15 cellular contexts compared by ENCODE assay signal in the genomic region with DNA sequence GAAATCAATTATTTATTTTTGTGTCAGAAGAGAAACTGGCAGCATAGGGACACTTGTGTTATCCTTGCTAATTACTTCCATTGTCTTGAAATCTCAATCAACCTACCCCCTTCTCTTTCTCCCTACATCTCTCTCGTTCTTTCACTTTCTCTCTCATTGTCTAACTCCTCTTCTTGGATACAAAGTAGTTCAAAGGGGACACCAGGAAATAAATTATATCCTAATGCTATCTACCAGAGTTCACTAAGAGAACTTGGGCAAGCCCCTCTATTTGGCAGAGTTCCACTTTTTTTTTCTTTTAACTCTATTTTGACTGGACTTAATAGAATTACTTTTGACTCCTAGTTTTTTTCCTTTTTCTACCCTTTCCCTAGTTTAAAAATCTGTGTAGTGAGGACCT.
"Had no signal": no experiment of that assay in that cellular context is flagged by ENCODE, and none has a peak within 500 bp of the region (broad histone marks: within the 10 kb centered on the region; RNA-seq: fewer than 3 reads in every experiment).

No MANE protein-coding gene starts in this region.

- ATAC-seq: activated CD4-positive, CD25-positive, alpha-beta regulatory T cell treated with anti-CD3 and anti-CD28 coated beads, Interleukin-2, amount 50 U/mL, for 24 hours; esophagus mucosa; stimulated activated effector memory CD8-positive, alpha-beta T cell treated with anti-CD3 and anti-CD28 coated beads, Interleukin-12 subunit alpha, Interleukin-12 subunit beta, amount 100 ng/mL, for 72 hours had no signal

- H3K9me3 Mint-ChIP-seq: neural progenitor cell; stimulated activated effector memory CD8-positive, alpha-beta T cell treated with anti-CD3 and anti-CD28 coated beads, Interleukin-12 subunit alpha, Interleukin-12 subunit beta, amount 100 ng/mL, for 72 hours had no signal

- H3K9me3 ChIP-seq: ascending aorta, ovary, tibial artery, uterus had no signal

- H3K4me3 ChIP-seq: ascending aorta, neural progenitor cell, ovary, tibial artery, uterus had no signal

- H3K36me3 ChIP-seq: ascending aorta, neural progenitor cell, ovary, tibial artery, uterus had no signal

- H3K27ac Mint-ChIP-seq: neural progenitor cell; stimulated activated effector memory CD8-positive, alpha-beta T cell treated with anti-CD3 and anti-CD28 coated beads, Interleukin-12 subunit alpha, Interleukin-12 subunit beta, amount 100 ng/mL, for 72 hours had no signal

- H3K27me3 ChIP-seq: ascending aorta, neural progenitor cell, ovary, tibial artery, uterus had no signal

- H3K36me3 Mint-ChIP-seq: neural progenitor cell; stimulated activated effector memory CD8-positive, alpha-beta T cell treated with anti-CD3 and anti-CD28 coated beads, Interleukin-12 subunit alpha, Interleukin-12 subunit beta, amount 100 ng/mL, for 72 hours had no signal

- H3K4me1 ChIP-seq: uterus had no signal

- DNase-seq: activated CD4-positive, alpha-beta T cell treated with anti-CD3 and anti-CD28 coated beads, Interleukin-2, amount 50 U/mL, for 1 hour; activated naive CD4-positive, alpha-beta T cell; activated T-cell treated with anti-CD3 and anti-CD28 coated beads for 4 hours; foreskin fibroblast; glutamatergic neuron; ovary; stimulated activated CD4-positive, alpha-beta T cell treated with anti-CD3 and anti-CD28 coated beads, Interleukin-2, amount 100 ng/mL, for 24 hours; T-helper 9 cell; tibial artery; uterus had no signal

- H3K4me1 Mint-ChIP-seq: stimulated activated effector memory CD8-positive, alpha-beta T cell treated with anti-CD3 and anti-CD28 coated beads, Interleukin-12 subunit alpha, Interleukin-12 subunit beta, amount 100 ng/mL, for 72 hours had no signal

- H3K27ac ChIP-seq: neural progenitor cell, ovary, uterus had no signal

- H3K4me3 Mint-ChIP-seq: neural progenitor cell; stimulated activated effector memory CD8-positive, alpha-beta T cell treated with anti-CD3 and anti-CD28 coated beads, Interleukin-12 subunit alpha, Interleukin-12 subunit beta, amount 100 ng/mL, for 72 hours had no signal
